In genomic region chr13:46476174-46476573, GRCh38 we compare ENCODE assay signal across 22 cellular contexts.
"Had no signal": no experiment of that assay in that cellular context is flagged by ENCODE, and none has a peak within 500 bp of the region (broad histone marks: within the 10 kb centered on the region; RNA-seq: fewer than 3 reads in every experiment).

No MANE protein-coding gene starts in this region.

- H3K27me3 ChIP-seq: esophagus muscularis mucosa, neural progenitor cell, sigmoid colon, upper lobe of left lung had no signal

- H3K36me3 ChIP-seq: esophagus muscularis mucosa, lower lobe of right lung, neural progenitor cell, sigmoid colon, thoracic aorta, upper lobe of left lung had no signal

- H3K4me1 ChIP-seq: foreskin keratinocyte, lower lobe of right lung, neural progenitor cell, sigmoid colon, upper lobe of left lung had no signal

- H3K27ac ChIP-seq: coronary artery, esophagus muscularis mucosa, foreskin keratinocyte, lower lobe of right lung, neural progenitor cell, sigmoid colon, thoracic aorta, upper lobe of left lung, VCaP had no signal

- H3K4me2 ChIP-seq: neural progenitor cell had no signal

- H3K4me1 Mint-ChIP-seq: activated CD4-positive, alpha-beta memory T cell treated with anti-CD3 and anti-CD28 coated beads, Interleukin-2, amount 10 ng/mL, durations not matched to agents 7 days and 5 days; activated CD4-positive, alpha-beta T cell treated with anti-CD3 and anti-CD28 coated beads, Interleukin-2, amount 10 ng/mL, durations not matched to agents 24 days and 14 days; naive thymus-derived CD8-positive, alpha-beta T cell; neural progenitor cell; stimulated activated naive B cell treated with anti-CD40 and anti-IgM and Interleukin-4, amounts not matched to agents 10 μg/mL and 1 μg/mL and 100 μg/mL, for 72 hours; T-cell had no signal

- ATAC-seq: activated CD4-positive, CD25-positive, alpha-beta regulatory T cell treated with anti-CD3 and anti-CD28 coated beads, Interleukin-2, amount 50 U/mL, for 24 hours; activated naive CD4-positive, alpha-beta T cell treated with anti-CD3 and anti-CD28 coated beads, Interleukin-2, amount 50 U/mL, for 72 hours; left lobe of liver; lower lobe of right lung; naive thymus-derived CD8-positive, alpha-beta T cell; stimulated activated naive B cell treated with anti-CD40 and anti-IgM and Interleukin-4, amounts not matched to agents 10 μg/mL and 1 μg/mL and 100 μg/mL, for 72 hours; T-cell had no signal

- H3K9me3 Mint-ChIP-seq: activated CD4-positive, alpha-beta memory T cell treated with anti-CD3 and anti-CD28 coated beads, Interleukin-2, amount 10 ng/mL, durations not matched to agents 7 days and 5 days; activated CD4-positive, alpha-beta T cell treated with anti-CD3 and anti-CD28 coated beads, Interleukin-2, amount 10 ng/mL, durations not matched to agents 24 days and 14 days; T-helper 2 cell treated with Interferon-gamma antibody and Interleukin-4, amounts not matched to agents 5 μg/mL and 100 μg/mL, for 36 hours had no signal

- H3K9me3 ChIP-seq: esophagus muscularis mucosa, lower lobe of right lung, sigmoid colon, thoracic aorta, upper lobe of left lung had no signal

- H2AFZ ChIP-seq: neural progenitor cell had no signal

- DNase-seq: activated CD4-positive, alpha-beta memory T cell treated with anti-CD3 and anti-CD28 coated beads, Interleukin-2, amount 10 ng/mL, durations not matched to agents 7 days and 5 days; cerebellar nuclear complex; kidney; lower lobe of right lung; naive thymus-derived CD8-positive, alpha-beta T cell; sigmoid colon; stimulated activated CD4-positive, alpha-beta T cell treated with anti-CD3 and anti-CD28 coated beads, Interleukin-2, amount 100 ng/mL, for 48 hours; stimulated activated CD8-positive, alpha-beta memory T cell treated with anti-CD3 and anti-CD28 coated beads, Interleukin-4, amount 100 ng/mL, for 48 hours; stimulated activated naive B cell treated with anti-CD40 and anti-IgM and Interleukin-4, amounts not matched to agents 10 μg/mL and 1 μg/mL and 100 μg/mL, for 72 hours; T-cell; upper lobe of left lung had no signal

- H3K4me3 Mint-ChIP-seq: activated CD4-positive, alpha-beta memory T cell treated with anti-CD3 and anti-CD28 coated beads, Interleukin-2, amount 10 ng/mL, durations not matched to agents 7 days and 5 days; activated CD4-positive, alpha-beta T cell treated with anti-CD3 and anti-CD28 coated beads, Interleukin-2, amount 10 ng/mL, durations not matched to agents 24 days and 14 days; naive thymus-derived CD8-positive, alpha-beta T cell; neural progenitor cell; stimulated activated naive B cell treated with anti-CD40 and anti-IgM and Interleukin-4, amounts not matched to agents 10 μg/mL and 1 μg/mL and 100 μg/mL, for 72 hours; T-cell; T-helper 2 cell treated with Interferon-gamma antibody and Interleukin-4, amounts not matched to agents 5 μg/mL and 100 μg/mL, for 36 hours had no signal

- H3K27me3 Mint-ChIP-seq: activated CD4-positive, alpha-beta T cell treated with anti-CD3 and anti-CD28 coated beads, Interleukin-2, amount 10 ng/mL, durations not matched to agents 24 days and 14 days; naive thymus-derived CD8-positive, alpha-beta T cell; stimulated activated naive B cell treated with anti-CD40 and anti-IgM and Interleukin-4, amounts not matched to agents 10 μg/mL and 1 μg/mL and 100 μg/mL, for 72 hours had no signal

- H3K4me3 ChIP-seq: coronary artery, esophagus muscularis mucosa, lower lobe of right lung, neural progenitor cell, sigmoid colon, thoracic aorta, upper lobe of left lung had no signal

- H3K27ac Mint-ChIP-seq: activated CD4-positive, alpha-beta memory T cell treated with anti-CD3 and anti-CD28 coated beads, Interleukin-2, amount 10 ng/mL, durations not matched to agents 7 days and 5 days; activated CD4-positive, alpha-beta T cell treated with anti-CD3 and anti-CD28 coated beads, Interleukin-2, amount 10 ng/mL, durations not matched to agents 24 days and 14 days; activated naive CD4-positive, alpha-beta T cell treated with anti-CD3 and anti-CD28 coated beads, Interleukin-2, amount 50 U/mL, for 72 hours; neural progenitor cell; stimulated activated naive B cell treated with anti-CD40 and anti-IgM and Interleukin-4, amounts not matched to agents 10 μg/mL and 1 μg/mL and 100 μg/mL, for 72 hours; T-cell; T-helper 2 cell treated with Interferon-gamma antibody and Interleukin-4, amounts not matched to agents 5 μg/mL and 100 μg/mL, for 36 hours had no signal

- H3K36me3 Mint-ChIP-seq: activated naive CD4-positive, alpha-beta T cell treated with anti-CD3 and anti-CD28 coated beads, Interleukin-2, amount 50 U/mL, for 72 hours; naive thymus-derived CD8-positive, alpha-beta T cell; neural progenitor cell; stimulated activated naive B cell treated with anti-CD40 and anti-IgM and Interleukin-4, amounts not matched to agents 10 μg/mL and 1 μg/mL and 100 μg/mL, for 72 hours; T-cell had no signal
